Comparison of ENCODE assay signal across 2 cellular contexts in genomic region chr17:4960279-4960922, GRCh38.
TF ChIP-seq lines count a peak whose summit lies in the region.

No MANE protein-coding gene starts in this region.

TF ChIP-seq in HEK293, 187 proteins besides CTCF, POLR2A, EP300 and RAD21 (continued from another document):
- 0 out of 2 replicates have a peak, but pooled peaks have one; percentile 11 for TF ChIP-seq PRDM10 (tag by site-specific recombination; IDR thresholded peaks at IDR 0.05)

TF ChIP-seq in WTC11, 78 proteins besides CTCF, POLR2A, EP300 and RAD21 (continued from another document):
- TF ChIP-seq ZNF532 (CRISPR knock-in tag; IDR thresholded peaks at IDR 0.05; ENCODE audit: borderline replicate concordance) (no peak), ZSCAN18 (CRISPR knock-in tag; IDR thresholded peaks at IDR 0.05) (no peak)
